8 cellular contexts compared by ENCODE assay signal in the genomic region with DNA sequence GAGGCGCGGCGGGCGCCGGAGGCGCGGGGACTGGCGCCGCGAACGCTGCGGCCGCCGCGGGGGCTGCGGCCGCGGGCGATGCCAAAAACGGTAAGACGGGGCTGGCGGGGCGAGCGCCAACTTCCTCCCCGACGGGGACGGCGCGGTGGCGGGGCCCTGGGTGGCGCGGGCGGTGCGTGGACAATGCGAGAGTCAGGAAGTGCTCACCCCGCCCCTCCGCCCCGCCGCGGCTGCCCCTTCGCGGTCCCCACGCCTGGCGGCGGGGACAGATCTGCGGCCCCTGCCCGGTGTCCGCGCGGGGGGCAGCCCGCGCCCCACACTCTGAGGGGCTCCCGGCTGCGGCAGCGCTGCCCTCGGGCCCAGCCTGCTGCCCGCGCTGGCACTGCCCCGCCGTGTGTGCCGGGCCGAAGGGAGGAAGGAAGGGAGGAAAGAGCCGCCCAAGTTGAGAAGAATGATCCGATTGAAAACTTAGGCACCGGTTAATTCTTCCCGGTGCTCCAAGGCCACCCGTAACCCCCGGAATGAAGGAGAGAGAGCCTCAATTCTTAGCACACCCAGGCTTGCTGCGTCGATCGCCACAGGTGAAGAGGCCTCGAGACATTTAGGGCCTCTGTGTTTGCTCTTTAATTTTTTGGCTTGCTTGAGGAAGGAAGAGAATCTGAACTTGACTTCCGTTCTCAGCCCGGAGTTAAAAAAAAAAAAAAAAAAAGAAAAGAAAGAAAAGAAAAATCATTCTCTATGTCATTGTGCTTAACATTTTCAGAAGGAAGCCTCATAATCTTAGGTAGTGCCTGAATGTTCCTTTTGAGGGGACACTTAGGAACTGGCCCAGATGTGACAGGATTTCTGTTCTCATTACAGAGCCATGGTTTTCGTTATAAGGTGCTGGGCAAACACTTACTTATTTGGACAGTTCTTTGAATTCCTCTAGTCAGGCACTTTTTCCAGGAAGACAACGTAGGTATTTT. TPM values are rescaled to one million over a fixed set of nuclear protein-coding genes. Genes with fewer than 3 reads are reported as not detected.
DNase-seq lines count a peak whose midpoint lies in the region; ATAC-seq and TF ChIP-seq lines count a peak whose summit lies in the region.

No MANE protein-coding gene starts in this region.

- peak; percentile 27 for ATAC-seq in GM19452 (IDR thresholded peaks at IDR 0.05; ENCODE audit: unreplicated experiment)

- in situ Hi-C loops in T47D (cut with HindIII; ENCODE audit: low pct_unique_long_range_greater_than_20kb, low sequenced_read_pairs): no loop called here

- H3K27ac ChIP-seq in C4-2B: peak overlapping the region; percentile 61
- no peak overlapping the region for H3K27ac ChIP-seq in iPS-20b (ENCODE audit: low read length)

- H3K4me1 ChIP-seq in iPS-20b (ENCODE audit: insufficient read depth, low read length) (peaks cover 4% of the 10 kb centered on the region; the same call in 1 of the 2 replicates), skeletal muscle satellite cell (ENCODE audit: control insufficient read depth, insufficient read depth, low read length) (peaks cover 3% of the 10 kb centered on the region)

- H3K36me3 ChIP-seq in iPS-20b (ENCODE audit: insufficient read depth, low read depth, low read length) (no peaks in the 10 kb centered on the region), skeletal muscle satellite cell (ENCODE audit: insufficient read depth, low read length) (no peaks in the 10 kb centered on the region)

- H3K27me3 ChIP-seq in iPS-20b (ENCODE audit: insufficient read depth, low read length) (peaks cover 9% of the 10 kb centered on the region; the same call in 1 of the 2 replicates), skeletal muscle satellite cell (ENCODE audit: control insufficient read depth, insufficient read depth, low read length) (no peaks in the 10 kb centered on the region)

- peak; percentile 22; the same call in 1 of the 2 replicates for TF ChIP-seq CTCF in C4-2B (conservative IDR thresholded peaks at IDR 0.05)

- no peaks in the 10 kb centered on the region for H3K9me3 ChIP-seq in iPS-20b (ENCODE audit: insufficient read depth, low read depth, low read length)
- no peaks in the 10 kb centered on the region for H3K9me3 ChIP-seq in skeletal muscle satellite cell (replicated peaks; ENCODE audit: low read length)

- H3K9ac ChIP-seq in iPS-20b (ENCODE audit: low read depth, low read length): peak overlapping the region; percentile 45
- peak overlapping the region; percentile 85 for H3K9ac ChIP-seq in skeletal muscle satellite cell (ENCODE audit: low read depth, low read length)

- DNase-seq in HK-2 (ENCODE audit: unreplicated experiment) (peak; percentile 35), T-helper 22 cell (ENCODE audit: low read depth) (peak; percentile 48), T47D (ENCODE audit: low read depth in 1 of 2, low spot score in 1 of 2) (peak; percentile 11 to 22), DMS79 treated with DMSO at 0.1 percent for 48 hours (lab: John Stamatoyannopoulos, UW) (no peak)

- H3K4me3 ChIP-seq in iPS-20b (ENCODE audit: low read length) (peak overlapping the region; percentile 71), skeletal muscle satellite cell (ENCODE audit: low read length) (peak overlapping the region; percentile 76)

- peak overlapping the region; percentile 84 for H3K4me2 ChIP-seq in skeletal muscle satellite cell (ENCODE audit: low read length)

RNA-seq across cellular contexts. Expression of a gene that starts 1.0 kb away (rescaled TPM):
- total RNA-seq in skeletal muscle satellite cell (2012; rRNA removed): 8.5 and 10.4 TPM in 2 replicates
